ENCODE assay signal across 12 cellular contexts in the genomic region with DNA sequence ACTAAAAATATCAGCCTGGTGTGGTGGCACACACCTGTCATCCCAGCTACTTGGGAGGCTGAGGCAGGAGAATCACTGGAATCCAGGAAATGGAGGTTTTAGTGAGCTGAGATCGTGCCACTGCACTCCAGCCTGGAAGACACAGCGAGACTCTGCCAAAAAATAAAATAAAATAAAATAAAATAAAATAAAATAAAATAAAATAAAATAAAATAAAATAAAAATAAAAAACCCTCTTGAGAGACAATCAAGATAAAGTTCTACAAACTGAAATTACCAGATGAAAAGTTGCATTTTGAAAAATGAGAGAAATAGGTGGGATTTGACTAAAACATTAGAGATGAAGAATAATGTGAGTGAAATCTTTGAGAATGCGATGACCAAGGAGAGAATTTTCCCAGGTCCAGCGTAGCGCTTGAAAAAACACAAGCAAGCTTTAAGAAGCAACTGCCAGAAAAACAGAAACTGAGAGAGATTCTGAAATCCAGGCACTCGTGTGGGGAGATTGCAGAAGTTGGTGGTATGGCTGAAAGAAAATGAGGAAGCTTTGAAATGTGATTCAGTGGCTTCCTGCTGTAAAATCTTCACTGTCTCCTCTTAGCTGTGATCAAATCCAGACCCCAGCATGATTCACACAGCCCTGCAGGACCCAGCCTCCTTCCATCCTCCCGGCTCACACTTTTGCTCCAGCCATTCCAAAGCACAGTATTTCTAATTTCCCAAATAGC. TPM values are rescaled to one million over a fixed set of nuclear protein-coding genes. Genes with fewer than 3 reads are reported as not detected.
DNase-seq lines count a peak whose midpoint lies in the region; ATAC-seq and TF ChIP-seq lines count a peak whose summit lies in the region.
"Had no signal": no experiment of that assay in that cellular context is flagged by ENCODE, and none has a peak within 500 bp of the region (broad histone marks: within the 10 kb centered on the region; RNA-seq: fewer than 3 reads in every experiment).

No MANE protein-coding gene starts in this region.

- DNase-seq in CD14-positive monocyte (ENCODE audit: low spot score) = peak; percentile 73
- DNase-seq in Kasumi-1 (lab: John Stamatoyannopoulos, UW) = peak; percentile 100
- DNase-seq in activated naive CD8-positive, alpha-beta T cell treated with anti-CD3 and anti-CD28 coated beads, Interleukin-2, amount 10 ng/mL, durations not matched to agents 7 days and 5 days = no peak
- peak; percentile 65 for DNase-seq in naive B cell
- no peak for DNase-seq in DMS153 (lab: John Stamatoyannopoulos, UW)
- DNase-seq: DND-41, NCI-H526 had no signal

- POLR2A ChIA-PET in activated naive CD8-positive, alpha-beta T cell treated with anti-CD3 and anti-CD28 coated beads, Interleukin-2, amount 10 ng/mL, durations not matched to agents 7 days and 5 days (lab: Charles Lee) = no interaction called here

- intact Hi-C loops in CD14-positive monocyte (cut with micrococcal nuclease) = no loop called here

- H3K4me3 Mint-ChIP-seq in CD14-positive monocyte (peak overlapping the region; percentile 42 to 68), naive B cell (peak overlapping the region; percentile 11 to 88 (median 74))
- peak overlapping the region; percentile 25 for H3K4me3 Mint-ChIP-seq in activated naive CD8-positive, alpha-beta T cell treated with anti-CD3 and anti-CD28 coated beads, Interleukin-2, amount 10 ng/mL, durations not matched to agents 7 days and 5 days

- H3K36me3 Mint-ChIP-seq in CD14-positive monocyte = peaks cover 13 to 16% of the 10 kb centered on the region in 2 donors
- no peaks in the 10 kb centered on the region for H3K36me3 Mint-ChIP-seq in activated naive CD8-positive, alpha-beta T cell treated with anti-CD3 and anti-CD28 coated beads, Interleukin-2, amount 10 ng/mL, durations not matched to agents 7 days and 5 days
- H3K36me3 Mint-ChIP-seq in naive B cell = no peaks in the 10 kb centered on the region

- peaks cover 79% of the 10 kb centered on the region for H3K4me1 Mint-ChIP-seq in CD14-positive monocyte
- H3K4me1 Mint-ChIP-seq in activated naive CD8-positive, alpha-beta T cell treated with anti-CD3 and anti-CD28 coated beads, Interleukin-2, amount 10 ng/mL, durations not matched to agents 7 days and 5 days = peaks cover 9% of the 10 kb centered on the region
- peaks cover 27 to 68% (median 46%) of the 10 kb centered on the region in 3 donors for H3K4me1 Mint-ChIP-seq in naive B cell

- H3K27ac Mint-ChIP-seq in CD14-positive monocyte (peak overlapping the region; percentile 97 to 100 (median 99)), naive B cell (peak overlapping the region in 3 of 6 donors; percentile 16 to 88 (median 68))
- no peak overlapping the region for H3K27ac Mint-ChIP-seq in activated naive CD8-positive, alpha-beta T cell treated with anti-CD3 and anti-CD28 coated beads, Interleukin-2, amount 10 ng/mL, durations not matched to agents 7 days and 5 days

- TF ChIP-seq CTCF in CD14-positive monocyte (IDR thresholded peaks at IDR 0.05) = no peak

- H3K27me3 Mint-ChIP-seq in CD14-positive monocyte (ENCODE audit: low read depth in 3 of 3) (peaks cover 0 to 2% (median 1%) of the 10 kb centered on the region in 3 donors), naive B cell (peaks cover 13 to 28% (median 23%) of the 10 kb centered on the region in 3 donors)
- H3K27me3 Mint-ChIP-seq in activated naive CD8-positive, alpha-beta T cell treated with anti-CD3 and anti-CD28 coated beads, Interleukin-2, amount 10 ng/mL, durations not matched to agents 7 days and 5 days = peaks cover 71% of the 10 kb centered on the region

- H3K9me3 Mint-ChIP-seq in CD14-positive monocyte = peaks cover 0 to 6% (median 2%) of the 10 kb centered on the region in 7 donors
- H3K9me3 Mint-ChIP-seq in activated naive CD8-positive, alpha-beta T cell treated with anti-CD3 and anti-CD28 coated beads, Interleukin-2, amount 10 ng/mL, durations not matched to agents 7 days and 5 days = peaks cover 3% of the 10 kb centered on the region
- peaks cover 0 to 8% (median 4%) of the 10 kb centered on the region in 7 donors for H3K9me3 Mint-ChIP-seq in naive B cell

- no peak for ATAC-seq in activated naive CD8-positive, alpha-beta T cell treated with anti-CD3 and anti-CD28 coated beads, Interleukin-2, amount 10 ng/mL, durations not matched to agents 7 days and 5 days (ENCODE audit: low read depth)
- ATAC-seq in naive B cell (ENCODE audit: low read depth in 2 of 2) = peak; percentile 94 to 97
- no peak for ATAC-seq in GM21825 (IDR thresholded peaks at IDR 0.05; ENCODE audit: unreplicated experiment)
- ATAC-seq in HG02623 (IDR thresholded peaks at IDR 0.05; ENCODE audit: unreplicated experiment) = no peak
- ATAC-seq in HG02884 (IDR thresholded peaks at IDR 0.05; ENCODE audit: unreplicated experiment) = no peak
- ATAC-seq: body of pancreas had no signal

RNA-seq across cellular contexts. Expression of gene CD300E, which starts 8.1 kb away (rescaled TPM):
- polyA plus RNA-seq in CD14-positive monocyte = 100 to 1,000 TPM in 1 of 2 donors, 10 to 100 TPM in 1; 65.0 to 122 TPM
- total RNA-seq in activated naive CD8-positive, alpha-beta T cell treated with anti-CD3 and anti-CD28 coated beads, Interleukin-2, amount 10 ng/mL, durations not matched to agents 7 days and 5 days = not detected
- polyA plus RNA-seq in naive B cell (ENCODE audit: low read depth in 6 of 6) = under 1 TPM in 3 of 6 donors, not detected in 3; 0.06 to 0.69 (median 0.18) TPM
- total RNA-seq: body of pancreas, pulmonary artery endothelial cell had no signal

RNA-seq across cellular contexts. Expression of gene CD300LD, which starts 39.5 kb away (rescaled TPM):
- polyA plus RNA-seq in CD14-positive monocyte (under 1 TPM; 0.41 to 0.50 TPM), naive B cell (ENCODE audit: low read depth in 6 of 6) (not detected)
- total RNA-seq in activated naive CD8-positive, alpha-beta T cell treated with anti-CD3 and anti-CD28 coated beads, Interleukin-2, amount 10 ng/mL, durations not matched to agents 7 days and 5 days = not detected
- total RNA-seq: body of pancreas, pulmonary artery endothelial cell had no signal

Comparison
In these comparisons a context has a peak if more than half of its experiments do, and no peak if none do; other contexts are left out.
1. DNase-seq: peak in CD14-positive monocyte (single experiment), Kasumi-1 (2 of 2) and naive B cell (single experiment); none in activated naive CD8-positive, alpha-beta T cell treated with anti-CD3 and anti-CD28 coated beads, Interleukin-2, amount 10 ng/mL, durations not matched to agents 7 days and 5 days (single experiment) and DMS153 (single experiment).
2. ATAC-seq: peak in naive B cell (2 of 2); none in activated naive CD8-positive, alpha-beta T cell treated with anti-CD3 and anti-CD28 coated beads, Interleukin-2, amount 10 ng/mL, durations not matched to agents 7 days and 5 days (single experiment), GM21825 (single experiment), HG02623 (single experiment) and HG02884 (single experiment).
3. RNA of gene CD300E, which starts 8.1 kb away (polyA plus RNA-seq): 65.0 to 122 TPM in CD14-positive monocyte; 0.06 to 0.69 TPM in naive B cell; every median in the first group is over 10 times any median in the second.
4. Peak in every context shown above with its lines, with median percentiles within 50 percentile points of each other: H3K4me3 Mint-ChIP-seq.